Comparison of ENCODE assay signal across 9 cellular contexts in genomic region chr5:1870435-1871272, GRCh38. TPM values are rescaled to one million over a fixed set of nuclear protein-coding genes. Genes with fewer than 3 reads are reported as not detected.
"Had no signal": no experiment of that assay in that cellular context is flagged by ENCODE, and none has a peak within 500 bp of the region (broad histone marks: within the 10 kb centered on the region; RNA-seq: fewer than 3 reads in every experiment).

No MANE protein-coding gene starts in this region.

RNA-seq across cellular contexts. Expression of gene IRX4, which starts 12.1 kb away (rescaled TPM):
- total RNA-seq: chondrocyte, colonic mucosa, dermis microvascular lymphatic vessel endothelial cell, glomerular endothelial cell, left lung, lower lobe of right lung, lung microvascular endothelial cell, mononuclear cell, mucosa of gallbladder had no signal
